Comparison of ENCODE assay signal across 2 cellular contexts in the genomic region with DNA sequence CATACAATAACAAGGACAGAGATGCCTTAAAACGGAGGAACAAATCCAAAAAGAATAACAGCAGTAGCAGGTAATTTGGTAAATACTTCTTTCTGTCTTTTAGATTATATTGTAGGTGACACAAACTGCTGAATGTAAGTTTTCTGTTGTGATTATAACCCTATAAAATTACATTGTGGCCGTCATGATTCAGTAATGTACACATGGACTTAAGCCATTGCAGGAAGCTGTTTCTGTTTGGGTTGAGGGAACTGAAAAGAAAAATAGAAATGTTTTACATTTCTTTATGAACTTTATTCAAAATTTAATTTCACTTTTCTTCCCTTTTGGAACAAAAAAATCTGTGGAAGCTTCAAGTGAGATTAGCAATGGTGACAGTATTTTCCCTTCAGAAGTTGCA.
TF ChIP-seq lines count a peak whose summit lies in the region.

No MANE protein-coding gene starts in this region.

TF ChIP-seq in SK-N-SH, 30 proteins besides CTCF, POLR2A, EP300 and RAD21 (continued from another document):
- TF ChIP-seq, protein P1, sequence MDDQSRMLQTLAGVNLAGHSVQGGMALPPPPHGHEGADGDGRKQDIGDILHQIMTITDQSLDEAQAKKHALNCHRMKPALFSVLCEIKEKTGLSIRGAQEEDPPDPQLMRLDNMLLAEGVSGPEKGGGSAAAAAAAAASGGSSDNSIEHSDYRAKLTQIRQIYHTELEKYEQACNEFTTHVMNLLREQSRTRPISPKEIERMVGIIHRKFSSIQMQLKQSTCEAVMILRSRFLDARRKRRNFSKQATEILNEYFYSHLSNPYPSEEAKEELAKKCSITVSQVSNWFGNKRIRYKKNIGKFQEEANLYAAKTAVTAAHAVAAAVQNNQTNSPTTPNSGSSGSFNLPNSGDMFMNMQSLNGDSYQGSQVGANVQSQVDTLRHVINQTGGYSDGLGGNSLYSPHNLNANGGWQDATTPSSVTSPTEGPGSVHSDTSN (IDR thresholded peaks at IDR 0.05), result no peak
- no peak for TF ChIP-seq EZH2phosphoT487 (IDR thresholded peaks at IDR 0.05; ENCODE audit: borderline replicate concordance, low read depth)

TF ChIP-seq in SK-N-SH treated with all-trans-retinoic acid at 6 μM for 48 hours, 23 proteins besides CTCF, POLR2A, EP300 and RAD21 (continued from another document):
- TF ChIP-seq, protein P2, sequence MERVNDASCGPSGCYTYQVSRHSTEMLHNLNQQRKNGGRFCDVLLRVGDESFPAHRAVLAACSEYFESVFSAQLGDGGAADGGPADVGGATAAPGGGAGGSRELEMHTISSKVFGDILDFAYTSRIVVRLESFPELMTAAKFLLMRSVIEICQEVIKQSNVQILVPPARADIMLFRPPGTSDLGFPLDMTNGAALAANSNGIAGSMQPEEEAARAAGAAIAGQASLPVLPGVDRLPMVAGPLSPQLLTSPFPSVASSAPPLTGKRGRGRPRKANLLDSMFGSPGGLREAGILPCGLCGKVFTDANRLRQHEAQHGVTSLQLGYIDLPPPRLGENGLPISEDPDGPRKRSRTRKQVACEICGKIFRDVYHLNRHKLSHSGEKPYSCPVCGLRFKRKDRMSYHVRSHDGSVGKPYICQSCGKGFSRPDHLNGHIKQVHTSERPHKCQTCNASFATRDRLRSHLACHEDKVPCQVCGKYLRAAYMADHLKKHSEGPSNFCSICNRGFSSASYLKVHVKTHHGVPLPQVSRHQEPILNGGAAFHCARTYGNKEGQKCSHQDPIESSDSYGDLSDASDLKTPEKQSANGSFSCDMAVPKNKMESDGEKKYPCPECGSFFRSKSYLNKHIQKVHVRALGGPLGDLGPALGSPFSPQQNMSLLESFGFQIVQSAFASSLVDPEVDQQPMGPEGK (CRISPR knock-in tag; IDR thresholded peaks at IDR 0.05; ENCODE audit: borderline replicate concordance), result no peak
- TF ChIP-seq ESRRG (CRISPR knock-in tag; IDR thresholded peaks at IDR 0.05), result no peak
- no peak for TF ChIP-seq ZFP3 (CRISPR knock-in tag; IDR thresholded peaks at IDR 0.05)
- TF ChIP-seq, protein P3, sequence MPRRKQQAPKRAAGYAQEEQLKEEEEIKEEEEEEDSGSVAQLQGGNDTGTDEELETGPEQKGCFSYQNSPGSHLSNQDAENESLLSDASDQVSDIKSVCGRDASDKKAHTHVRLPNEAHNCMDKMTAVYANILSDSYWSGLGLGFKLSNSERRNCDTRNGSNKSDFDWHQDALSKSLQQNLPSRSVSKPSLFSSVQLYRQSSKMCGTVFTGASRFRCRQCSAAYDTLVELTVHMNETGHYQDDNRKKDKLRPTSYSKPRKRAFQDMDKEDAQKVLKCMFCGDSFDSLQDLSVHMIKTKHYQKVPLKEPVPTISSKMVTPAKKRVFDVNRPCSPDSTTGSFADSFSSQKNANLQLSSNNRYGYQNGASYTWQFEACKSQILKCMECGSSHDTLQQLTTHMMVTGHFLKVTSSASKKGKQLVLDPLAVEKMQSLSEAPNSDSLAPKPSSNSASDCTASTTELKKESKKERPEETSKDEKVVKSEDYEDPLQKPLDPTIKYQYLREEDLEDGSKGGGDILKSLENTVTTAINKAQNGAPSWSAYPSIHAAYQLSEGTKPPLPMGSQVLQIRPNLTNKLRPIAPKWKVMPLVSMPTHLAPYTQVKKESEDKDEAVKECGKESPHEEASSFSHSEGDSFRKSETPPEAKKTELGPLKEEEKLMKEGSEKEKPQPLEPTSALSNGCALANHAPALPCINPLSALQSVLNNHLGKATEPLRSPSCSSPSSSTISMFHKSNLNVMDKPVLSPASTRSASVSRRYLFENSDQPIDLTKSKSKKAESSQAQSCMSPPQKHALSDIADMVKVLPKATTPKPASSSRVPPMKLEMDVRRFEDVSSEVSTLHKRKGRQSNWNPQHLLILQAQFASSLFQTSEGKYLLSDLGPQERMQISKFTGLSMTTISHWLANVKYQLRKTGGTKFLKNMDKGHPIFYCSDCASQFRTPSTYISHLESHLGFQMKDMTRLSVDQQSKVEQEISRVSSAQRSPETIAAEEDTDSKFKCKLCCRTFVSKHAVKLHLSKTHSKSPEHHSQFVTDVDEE (CRISPR knock-in tag; IDR thresholded peaks at IDR 0.05), result no peak
- TF ChIP-seq, protein P4, sequence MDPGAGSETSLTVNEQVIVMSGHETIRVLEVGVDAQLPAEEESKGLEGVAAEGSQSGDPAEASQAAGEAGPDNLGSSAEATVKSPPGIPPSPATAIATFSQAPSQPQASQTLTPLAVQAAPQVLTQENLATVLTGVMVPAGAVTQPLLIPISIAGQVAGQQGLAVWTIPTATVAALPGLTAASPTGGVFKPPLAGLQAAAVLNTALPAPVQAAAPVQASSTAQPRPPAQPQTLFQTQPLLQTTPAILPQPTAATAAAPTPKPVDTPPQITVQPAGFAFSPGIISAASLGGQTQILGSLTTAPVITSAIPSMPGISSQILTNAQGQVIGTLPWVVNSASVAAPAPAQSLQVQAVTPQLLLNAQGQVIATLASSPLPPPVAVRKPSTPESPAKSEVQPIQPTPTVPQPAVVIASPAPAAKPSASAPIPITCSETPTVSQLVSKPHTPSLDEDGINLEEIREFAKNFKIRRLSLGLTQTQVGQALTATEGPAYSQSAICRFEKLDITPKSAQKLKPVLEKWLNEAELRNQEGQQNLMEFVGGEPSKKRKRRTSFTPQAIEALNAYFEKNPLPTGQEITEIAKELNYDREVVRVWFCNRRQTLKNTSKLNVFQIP (CRISPR knock-in tag; IDR thresholded peaks at IDR 0.05; ENCODE audit: borderline replicate concordance, low read depth), result no peak
- TF ChIP-seq, protein P5, sequence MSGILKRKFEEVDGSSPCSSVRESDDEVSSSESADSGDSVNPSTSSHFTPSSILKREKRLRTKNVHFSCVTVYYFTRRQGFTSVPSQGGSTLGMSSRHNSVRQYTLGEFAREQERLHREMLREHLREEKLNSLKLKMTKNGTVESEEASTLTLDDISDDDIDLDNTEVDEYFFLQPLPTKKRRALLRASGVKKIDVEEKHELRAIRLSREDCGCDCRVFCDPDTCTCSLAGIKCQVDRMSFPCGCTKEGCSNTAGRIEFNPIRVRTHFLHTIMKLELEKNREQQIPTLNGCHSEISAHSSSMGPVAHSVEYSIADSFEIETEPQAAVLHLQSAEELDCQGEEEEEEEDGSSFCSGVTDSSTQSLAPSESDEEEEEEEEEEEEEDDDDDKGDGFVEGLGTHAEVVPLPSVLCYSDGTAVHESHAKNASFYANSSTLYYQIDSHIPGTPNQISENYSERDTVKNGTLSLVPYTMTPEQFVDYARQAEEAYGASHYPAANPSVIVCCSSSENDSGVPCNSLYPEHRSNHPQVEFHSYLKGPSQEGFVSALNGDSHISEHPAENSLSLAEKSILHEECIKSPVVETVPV (CRISPR knock-in tag; IDR thresholded peaks at IDR 0.05), result no peak
- no peak for TF ChIP-seq TOX (CRISPR knock-in tag; IDR thresholded peaks at IDR 0.05; ENCODE audit: borderline replicate concordance)
- no peak for TF ChIP-seq ZNF8 (CRISPR knock-in tag; IDR thresholded peaks at IDR 0.05)
- no peak for TF ChIP-seq RARB (CRISPR knock-in tag; IDR thresholded peaks at IDR 0.05)
- no peak for TF ChIP-seq ISL1 (CRISPR knock-in tag; IDR thresholded peaks at IDR 0.05)
- no peak for TF ChIP-seq ZC3H10 (CRISPR knock-in tag; IDR thresholded peaks at IDR 0.05)
- TF ChIP-seq GLIS3 (CRISPR knock-in tag; IDR thresholded peaks at IDR 0.05), result no peak
- TF ChIP-seq SNAI2 (CRISPR knock-in tag; IDR thresholded peaks at IDR 0.05), result no peak
TF ChIP-seq in SK-N-SH treated with all-trans-retinoic acid at 6 μM for 48 hours: peak in this region for 0.
